In the genomic region with DNA sequence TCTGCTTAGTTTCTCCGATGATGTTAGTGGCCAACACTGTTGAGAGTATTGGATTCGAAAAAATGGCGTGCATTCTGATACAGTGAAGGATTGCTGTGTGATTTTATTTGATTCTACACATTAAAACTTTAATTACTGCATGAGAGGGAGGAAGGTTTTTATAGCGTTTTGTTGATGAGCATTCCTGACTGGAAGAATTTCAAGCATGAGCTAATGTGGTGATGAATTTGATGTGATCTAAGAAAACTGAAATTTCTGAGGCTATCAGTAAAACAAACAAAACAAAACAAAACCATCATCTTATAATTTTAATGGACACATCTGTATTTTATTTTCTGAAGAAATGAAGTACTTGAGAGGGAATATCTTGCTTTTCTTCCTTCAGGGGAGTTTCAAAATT, we compare ENCODE assay signal across 30 cellular contexts. TPM values are rescaled to one million over a fixed set of nuclear protein-coding genes. Genes with fewer than 3 reads are reported as not detected.
DNase-seq lines count a peak whose midpoint lies in the region; ATAC-seq, FAIRE-seq and TF ChIP-seq lines count a peak whose summit lies in the region.
"Had no signal": no experiment of that assay in that cellular context is flagged by ENCODE, and none has a peak within 500 bp of the region (broad histone marks: within the 10 kb centered on the region; RNA-seq: fewer than 3 reads in every experiment).

No MANE protein-coding gene starts in this region.

- peaks cover 3% of the 10 kb centered on the region for H3K4me1 ChIP-seq in astrocyte (ENCODE audit: insufficient read depth, low read length)
- H3K4me1 ChIP-seq in gastrocnemius medialis, result peaks cover 0 to 7% of the 10 kb centered on the region in 2 donors
- peaks cover 0 to 10% (median 5%) of the 10 kb centered on the region in 4 donors for H3K4me1 ChIP-seq in stomach
- H3K4me1 ChIP-seq: esophagus muscularis mucosa, prostate gland had no signal

- intact Hi-C loops in gastrocnemius medialis (cut with DNase I; ENCODE audit: low total_unique reads), result no loop called here
- intact Hi-C loops in stomach (cut with DNase I; ENCODE audit: low total_unique reads), result no loop called here

- no peak for TF ChIP-seq EP300 in stomach (IDR thresholded peaks at IDR 0.05)

- no peak for TF ChIP-seq POLR2A in gastrocnemius medialis (IDR thresholded peaks at IDR 0.05)
- no peak for TF ChIP-seq POLR2A in stomach (IDR thresholded peaks at IDR 0.05)
- TF ChIP-seq POLR2A in GM18505 (IDR thresholded peaks at IDR 0.05; ENCODE audit: borderline replicate concordance, extremely low read depth, insufficient read depth, insufficient read length), result no peak

- TF ChIP-seq CTCF in astrocyte (IDR thresholded peaks at IDR 0.05; ENCODE audit: insufficient read depth, low read depth, low read length), result no peak
- no peak for TF ChIP-seq CTCF in gastrocnemius medialis (IDR thresholded peaks at IDR 0.05 in 4 of 5, conservative IDR thresholded peaks at IDR 0.05 in 1 of 5)
- no peak for TF ChIP-seq CTCF in stomach (IDR thresholded peaks at IDR 0.05)

- H3K4me2 ChIP-seq in astrocyte (ENCODE audit: low read length), result peak overlapping the region; percentile 30
- H3K4me2 ChIP-seq: smooth muscle cell had no signal

- H2AFZ ChIP-seq in astrocyte (ENCODE audit: low read depth, low read length), result no peak overlapping the region

- H3K79me2 ChIP-seq in astrocyte (ENCODE audit: insufficient read depth, low read length), result no peaks in the 10 kb centered on the region

- H3K9me3 ChIP-seq in astrocyte (ENCODE audit: insufficient read depth, low read depth, low read length) (no peaks in the 10 kb centered on the region), gastrocnemius medialis (no peaks in the 10 kb centered on the region), stomach (no peaks in the 10 kb centered on the region)
- H3K9me3 ChIP-seq: body of pancreas, esophagus muscularis mucosa, heart left ventricle, left lung, prostate gland had no signal

- H3K27ac ChIP-seq in astrocyte (ENCODE audit: low read depth, low read length), result peak overlapping the region; percentile 28
- peak overlapping the region in 3 of 4 donors; percentile 24 to 73 (median 69) for H3K27ac ChIP-seq in gastrocnemius medialis
- H3K27ac ChIP-seq in stomach, result no peak overlapping the region
- H3K27ac ChIP-seq: body of pancreas, esophagus muscularis mucosa, prostate gland had no signal

- peaks cover 6% of the 10 kb centered on the region for H3K4me1 Mint-ChIP-seq in astrocyte (ENCODE audit: low read depth, unreplicated experiment)
- H3K4me1 Mint-ChIP-seq: stimulated activated naive B cell treated with anti-CD40 and anti-IgM and Interleukin-4, amounts not matched to agents 10 μg/mL and 1 μg/mL and 100 μg/mL, for 72 hours had no signal

- no peaks in the 10 kb centered on the region for H4K20me1 ChIP-seq in astrocyte (ENCODE audit: insufficient read depth, low read length)

- no peak for ATAC-seq in gastrocnemius medialis
- no peak for ATAC-seq in GM18505 (IDR thresholded peaks at IDR 0.05; ENCODE audit: unreplicated experiment)
- ATAC-seq: activated T-cell treated with anti-CD3 and anti-CD28 coated beads, Interleukin-2, amount 50 U/mL, for 72 hours; body of pancreas; CD8-positive, alpha-beta T cell; effector memory CD8-positive, alpha-beta T cell; heart left ventricle; left lung; Right ventricle myocardium inferior; stimulated activated naive B cell treated with anti-CD40 and anti-IgM and Interleukin-4, amounts not matched to agents 10 μg/mL and 1 μg/mL and 100 μg/mL, for 72 hours had no signal

- DNase-seq in EL (peak; percentile 72), astrocyte (ENCODE audit: low read depth) (peak; percentile 12), iris pigment epithelial cell (ENCODE audit: low read depth) (peak; percentile 57), gastrocnemius medialis (no peak), stomach (no peak), D341Med (ENCODE audit: low spot score) (no peak)
- no peak for DNase-seq in activated naive CD4-positive, alpha-beta T cell (lab: John Stamatoyannopoulos, UW)
- DNase-seq: activated CD4-positive, alpha-beta T cell treated with anti-CD3 and anti-CD28 coated beads for 48 hours; activated T-cell treated with anti-CD3 and anti-CD28 coated beads, Interleukin-2, amount 50 U/mL, for 72 hours; body of pancreas; CD8-positive, alpha-beta T cell; effector memory CD8-positive, alpha-beta T cell; heart left ventricle; KG1; left lung; midbrain; NCI-H1048; NCI-H187 treated with DMSO at 0.1 percent for 48 hours; NCI-H748 treated with DMSO at 0.1 percent for 48 hours; stimulated activated CD4-positive, alpha-beta T cell treated with anti-CD3 and anti-CD28 coated beads, Interleukin-2, amount 100 ng/mL, for 48 hours; stimulated activated naive B cell treated with anti-CD40 and anti-IgM and Interleukin-4, amounts not matched to agents 10 μg/mL and 1 μg/mL and 100 μg/mL, for 72 hours; T-helper 1 cell had no signal

- in situ Hi-C loops in gastrocnemius medialis (cut with MboI; ENCODE audit: low sequenced_read_pairs in 4 of 4), result no loop called here

- no peaks in the 10 kb centered on the region for H3K27me3 Mint-ChIP-seq in astrocyte (ENCODE audit: low read depth, unreplicated experiment)

- H3K4me3 ChIP-seq in astrocyte (ENCODE audit: insufficient read depth, low read depth, low read length) (no peak overlapping the region), gastrocnemius medialis (no peak overlapping the region), stomach (no peak overlapping the region)
- H3K4me3 ChIP-seq: body of pancreas, esophagus muscularis mucosa, heart left ventricle, left lung, prostate gland, smooth muscle cell had no signal

- no peaks in the 10 kb centered on the region for H3K27me3 ChIP-seq in astrocyte (ENCODE audit: insufficient read depth, low read length)
- H3K27me3 ChIP-seq in gastrocnemius medialis, result no peaks in the 10 kb centered on the region
- no peaks in the 10 kb centered on the region for H3K27me3 ChIP-seq in stomach
- H3K27me3 ChIP-seq: body of pancreas, esophagus muscularis mucosa, heart left ventricle, left lung had no signal

- H3K36me3 Mint-ChIP-seq in astrocyte (ENCODE audit: low read depth, unreplicated experiment), result no peaks in the 10 kb centered on the region
- H3K36me3 Mint-ChIP-seq: activated naive CD8-positive, alpha-beta T cell; CD8-positive, alpha-beta T cell; stimulated activated naive B cell treated with anti-CD40 and anti-IgM and Interleukin-4, amounts not matched to agents 10 μg/mL and 1 μg/mL and 100 μg/mL, for 72 hours had no signal

- H3K9me3 Mint-ChIP-seq in astrocyte (ENCODE audit: unreplicated experiment), result no peaks in the 10 kb centered on the region
- H3K9me3 Mint-ChIP-seq: activated T-cell treated with anti-CD3 and anti-CD28 coated beads, Interleukin-2, amount 50 U/mL, for 72 hours; CD8-positive, alpha-beta T cell; effector memory CD8-positive, alpha-beta T cell; stimulated activated naive B cell treated with anti-CD40 and anti-IgM and Interleukin-4, amounts not matched to agents 10 μg/mL and 1 μg/mL and 100 μg/mL, for 72 hours had no signal

- no peak overlapping the region for H3K9ac ChIP-seq in astrocyte (ENCODE audit: low read length)

- H3K27ac Mint-ChIP-seq in astrocyte (ENCODE audit: unreplicated experiment), result no peak overlapping the region
- H3K27ac Mint-ChIP-seq: activated naive CD8-positive, alpha-beta T cell; activated T-cell treated with anti-CD3 and anti-CD28 coated beads, Interleukin-2, amount 50 U/mL, for 72 hours; CD8-positive, alpha-beta T cell; effector memory CD8-positive, alpha-beta T cell; stimulated activated naive B cell treated with anti-CD40 and anti-IgM and Interleukin-4, amounts not matched to agents 10 μg/mL and 1 μg/mL and 100 μg/mL, for 72 hours had no signal

- no peak for FAIRE-seq in astrocyte (lab: Jason Lieb, UNC)
- FAIRE-seq: colon had no signal

- 81 to 92% (median 85%) methylated on average over 4 of the region's 4 CpGs for WGBS in stomach, 5 donors

- no peak overlapping the region for H3K4me3 Mint-ChIP-seq in astrocyte (ENCODE audit: unreplicated experiment)
- H3K4me3 Mint-ChIP-seq: activated naive CD8-positive, alpha-beta T cell; activated T-cell treated with anti-CD3 and anti-CD28 coated beads, Interleukin-2, amount 50 U/mL, for 72 hours; CD8-positive, alpha-beta T cell; effector memory CD8-positive, alpha-beta T cell; stimulated activated naive B cell treated with anti-CD40 and anti-IgM and Interleukin-4, amounts not matched to agents 10 μg/mL and 1 μg/mL and 100 μg/mL, for 72 hours had no signal

- no peaks in the 10 kb centered on the region for H3K36me3 ChIP-seq in astrocyte (ENCODE audit: insufficient read depth, low read length)
- no peaks in the 10 kb centered on the region for H3K36me3 ChIP-seq in gastrocnemius medialis
- H3K36me3 ChIP-seq in stomach, result peaks cover 0 to 9% (median 3%) of the 10 kb centered on the region in 4 donors
- H3K36me3 ChIP-seq: esophagus muscularis mucosa, heart left ventricle, left lung, prostate gland had no signal

RNA-seq across cellular contexts. Expression of gene ITGB6, which starts 59.6 kb away (rescaled TPM):
- total RNA-seq in astrocyte (2.8 and 7.6 TPM in 2 replicates), gastrocnemius medialis (1 to 10 TPM in 2 of 4 donors, under 1 TPM in 2; 0.81 to 2.8 (median 1.0) TPM), stomach (10 to 100 TPM in 3 of 5 donors, 1 to 10 TPM in 2; 2.3 to 49.6 (median 17.0) TPM)
- 10 to 100 TPM in 1 of 3 donors, 1 to 10 TPM in 2; 2.7 to 10.3 (median 6.4) TPM for polyA plus RNA-seq in stomach
- total RNA-seq: activated T-cell treated with anti-CD3 and anti-CD28 coated beads, Interleukin-2, amount 50 U/mL, for 72 hours; CD8-positive, alpha-beta T cell; OCI-LY7 had no signal

Comparison
In these comparisons a context has a peak if more than half of its experiments do, and no peak if none do; other contexts are left out.
1. DNase-seq: peak in EL (single experiment), astrocyte (single experiment) and iris pigment epithelial cell (single experiment); none in gastrocnemius medialis (0 of 2), activated naive CD4-positive, alpha-beta T cell (0 of 4), stomach (single experiment) and D341Med (single experiment).
2. H3K27ac ChIP-seq: peak in astrocyte (single experiment) and gastrocnemius medialis (3 of 4); none in stomach (0 of 5).